Comparison of ENCODE assay signal across 31 cellular contexts in genomic region chr4:25821267-25821666, GRCh38.
"Had no signal": no experiment of that assay in that cellular context is flagged by ENCODE, and none has a peak within 500 bp of the region (broad histone marks: within the 10 kb centered on the region; RNA-seq: fewer than 3 reads in every experiment).

No MANE protein-coding gene starts in this region.

- H3K36me3 ChIP-seq: adrenal gland, gastrocnemius medialis had no signal

- H3K4me1 Mint-ChIP-seq: activated CD8-positive, alpha-beta memory T cell treated with anti-CD3 and anti-CD28 coated beads, Interleukin-2, amount 10 ng/mL, durations not matched to agents 7 days and 5 days; activated naive CD4-positive, alpha-beta T cell treated with anti-CD3 and anti-CD28 coated beads, Interleukin-2, amount 50 U/mL, for 24 hours; activated naive CD8-positive, alpha-beta T cell treated with anti-CD3 and anti-CD28 coated beads, Interleukin-2, amount 50 U/mL, for 24 hours had no signal

- H3K4me1 ChIP-seq: body of pancreas, colonic mucosa, foreskin keratinocyte, gastrocnemius medialis had no signal

- ATAC-seq: activated CD4-positive, alpha-beta T cell treated with anti-CD3 and anti-CD28 coated beads for 36 hours; activated CD8-positive, alpha-beta memory T cell treated with anti-CD3 and anti-CD28 coated beads, Interleukin-2, amount 10 ng/mL, durations not matched to agents 7 days and 5 days; activated CD8-positive, alpha-beta T cell treated with anti-CD3 and anti-CD28 coated beads, Interleukin-2, amount 10 ng/mL, durations not matched to agents 7 days and 5 days; activated naive CD8-positive, alpha-beta T cell treated with anti-CD3 and anti-CD28 coated beads, Interleukin-2, amount 50 U/mL, for 24 hours; body of pancreas; foreskin keratinocyte; gastrocnemius medialis; heart right ventricle had no signal

- H3K4me3 ChIP-seq: adrenal gland, body of pancreas, colonic mucosa, dorsolateral prefrontal cortex, esophagus muscularis mucosa, gastrocnemius medialis, heart right ventricle had no signal

- H3K4me3 Mint-ChIP-seq: activated CD4-positive, alpha-beta memory T cell treated with anti-CD3 and anti-CD28 coated beads for 36 hours; activated CD4-positive, alpha-beta T cell treated with anti-CD3 and anti-CD28 coated beads for 36 hours; activated CD4-positive, alpha-beta T cell treated with anti-CD3 and anti-CD28 coated beads, Interleukin-2, amount 10 ng/mL, durations not matched to agents 24 days and 14 days; activated CD8-positive, alpha-beta memory T cell treated with anti-CD3 and anti-CD28 coated beads, Interleukin-2, amount 10 ng/mL, durations not matched to agents 7 days and 5 days; activated CD8-positive, alpha-beta T cell treated with anti-CD3 and anti-CD28 coated beads, Interleukin-2, amount 10 ng/mL, durations not matched to agents 7 days and 5 days; activated naive CD4-positive, alpha-beta T cell treated with anti-CD3 and anti-CD28 coated beads for 36 hours; activated naive CD4-positive, alpha-beta T cell treated with anti-CD3 and anti-CD28 coated beads, Interleukin-2, amount 50 U/mL, for 24 hours; activated naive CD8-positive, alpha-beta T cell treated with anti-CD3 and anti-CD28 coated beads for 36 hours; activated naive CD8-positive, alpha-beta T cell treated with anti-CD3 and anti-CD28 coated beads, Interleukin-2, amount 50 U/mL, for 24 hours; activated T-helper 1 cell treated with anti-CD3 and anti-CD28 coated beads, Interleukin-12 subunit alpha, Interleukin-12 subunit beta, Interleukin-2, Interleukin-4 antibody, amounts not matched to agents 30 ng/mL and 10 ng/mL and 1 ng/mL, durations not matched to agents 14 hours and 24 hours and 36 hours; dendritic cell treated with granulocyte-macrophage colony-stimulating factor and Interleukin-4, amounts not matched to agents 40 ng/mL and 50 ng/mL, for 4 days; endodermal cell had no signal

- H3K9me3 ChIP-seq: adrenal gland, body of pancreas, colonic mucosa, esophagus muscularis mucosa, gastrocnemius medialis, heart right ventricle had no signal

- DNase-seq: activated CD4-positive, alpha-beta memory T cell treated with anti-CD3 and anti-CD28 coated beads for 36 hours; activated CD4-positive, alpha-beta T cell treated with anti-CD3 and anti-CD28 coated beads for 36 hours; activated CD4-positive, alpha-beta T cell treated with anti-CD3 and anti-CD28 coated beads, Interleukin-2, amount 10 ng/mL, durations not matched to agents 24 days and 14 days; activated CD4-positive, CD25-positive, alpha-beta regulatory T cell; activated CD4-positive, CD25-positive, alpha-beta regulatory T cell treated with anti-CD3 and anti-CD28 coated beads, Interleukin-2, amount 50 U/mL, for 72 hours; activated CD8-positive, alpha-beta memory T cell treated with anti-CD3 and anti-CD28 coated beads, Interleukin-2, amount 10 ng/mL, durations not matched to agents 7 days and 5 days; activated CD8-positive, alpha-beta memory T cell treated with anti-CD3 and anti-CD28 coated beads, Interleukin-2, amount 50 U/mL, for 4 hours; activated CD8-positive, alpha-beta T cell treated with anti-CD3 and anti-CD28 coated beads, Interleukin-2, amount 10 ng/mL, durations not matched to agents 7 days and 5 days; activated effector memory CD4-positive, alpha-beta T cell treated with anti-CD3 and anti-CD28 coated beads, Interleukin-2, amount 50 U/mL, for 16 hours; activated naive CD4-positive, alpha-beta T cell treated with anti-CD3 and anti-CD28 coated beads for 36 hours; activated naive CD8-positive, alpha-beta T cell treated with anti-CD3 and anti-CD28 coated beads for 36 hours; activated naive CD8-positive, alpha-beta T cell treated with anti-CD3 and anti-CD28 coated beads, Interleukin-2, amount 50 U/mL, for 24 hours; activated T-cell treated with anti-CD3 and anti-CD28 coated beads, Interleukin-2, amount 50 U/mL, for 1 hour; activated T-cell treated with anti-CD3 and anti-CD28 coated beads, Interleukin-2, amount 50 U/mL, for 48 hours; adrenal gland; aorta; body of pancreas; colonic mucosa; dorsolateral prefrontal cortex; effector memory CD4-positive, alpha-beta T cell; endodermal cell; erythroblast; foreskin keratinocyte; gastrocnemius medialis; heart right ventricle; T-helper 2 cell had no signal

- H3K27me3 Mint-ChIP-seq: activated CD4-positive, alpha-beta memory T cell treated with anti-CD3 and anti-CD28 coated beads for 36 hours; activated CD4-positive, alpha-beta T cell treated with anti-CD3 and anti-CD28 coated beads for 36 hours; activated CD4-positive, alpha-beta T cell treated with anti-CD3 and anti-CD28 coated beads, Interleukin-2, amount 10 ng/mL, durations not matched to agents 24 days and 14 days; activated CD8-positive, alpha-beta memory T cell treated with anti-CD3 and anti-CD28 coated beads, Interleukin-2, amount 10 ng/mL, durations not matched to agents 7 days and 5 days; activated naive CD4-positive, alpha-beta T cell treated with anti-CD3 and anti-CD28 coated beads, Interleukin-2, amount 50 U/mL, for 24 hours; activated naive CD8-positive, alpha-beta T cell treated with anti-CD3 and anti-CD28 coated beads for 36 hours; activated naive CD8-positive, alpha-beta T cell treated with anti-CD3 and anti-CD28 coated beads, Interleukin-2, amount 50 U/mL, for 24 hours had no signal

- H3K9me3 Mint-ChIP-seq: activated CD4-positive, alpha-beta memory T cell treated with anti-CD3 and anti-CD28 coated beads for 36 hours; activated CD4-positive, alpha-beta T cell treated with anti-CD3 and anti-CD28 coated beads, Interleukin-2, amount 10 ng/mL, durations not matched to agents 24 days and 14 days; activated naive CD4-positive, alpha-beta T cell treated with anti-CD3 and anti-CD28 coated beads for 36 hours; activated naive CD4-positive, alpha-beta T cell treated with anti-CD3 and anti-CD28 coated beads, Interleukin-2, amount 50 U/mL, for 24 hours; activated naive CD8-positive, alpha-beta T cell treated with anti-CD3 and anti-CD28 coated beads for 36 hours; activated naive CD8-positive, alpha-beta T cell treated with anti-CD3 and anti-CD28 coated beads, Interleukin-2, amount 50 U/mL, for 24 hours; activated T-helper 1 cell treated with anti-CD3 and anti-CD28 coated beads, Interleukin-12 subunit alpha, Interleukin-12 subunit beta, Interleukin-2, Interleukin-4 antibody, amounts not matched to agents 30 ng/mL and 10 ng/mL and 1 ng/mL, durations not matched to agents 14 hours and 24 hours and 36 hours; activated T-helper 2 cell treated with anti-CD3 and anti-CD28 coated beads, Interferon-gamma antibody, Interleukin-2, Interleukin-4, amounts not matched to agents 10 μg/mL and 5 μg/mL and 100 μg/mL, durations not matched to agents 14 hours and 24 hours and 36 hours; dendritic cell treated with granulocyte-macrophage colony-stimulating factor and Interleukin-4, amounts not matched to agents 40 ng/mL and 50 ng/mL, for 4 days; endodermal cell had no signal

- H3K27me3 ChIP-seq: adrenal gland, body of pancreas, colonic mucosa, dorsolateral prefrontal cortex, esophagus muscularis mucosa, foreskin keratinocyte, gastrocnemius medialis, heart right ventricle had no signal

- H3K27ac ChIP-seq: adrenal gland, body of pancreas, colonic mucosa, esophagus muscularis mucosa, foreskin keratinocyte, gastrocnemius medialis, heart right ventricle had no signal

- H3K27ac Mint-ChIP-seq: activated CD4-positive, alpha-beta memory T cell treated with anti-CD3 and anti-CD28 coated beads for 36 hours; activated CD4-positive, alpha-beta T cell treated with anti-CD3 and anti-CD28 coated beads for 36 hours; activated CD4-positive, alpha-beta T cell treated with anti-CD3 and anti-CD28 coated beads, Interleukin-2, amount 10 ng/mL, durations not matched to agents 24 days and 14 days; activated CD8-positive, alpha-beta memory T cell treated with anti-CD3 and anti-CD28 coated beads, Interleukin-2, amount 10 ng/mL, durations not matched to agents 7 days and 5 days; activated CD8-positive, alpha-beta T cell treated with anti-CD3 and anti-CD28 coated beads, Interleukin-2, amount 10 ng/mL, durations not matched to agents 7 days and 5 days; activated naive CD4-positive, alpha-beta T cell treated with anti-CD3 and anti-CD28 coated beads for 36 hours; activated naive CD4-positive, alpha-beta T cell treated with anti-CD3 and anti-CD28 coated beads, Interleukin-2, amount 50 U/mL, for 24 hours; activated naive CD8-positive, alpha-beta T cell treated with anti-CD3 and anti-CD28 coated beads, Interleukin-2, amount 50 U/mL, for 24 hours; activated T-helper 1 cell treated with anti-CD3 and anti-CD28 coated beads, Interleukin-12 subunit alpha, Interleukin-12 subunit beta, Interleukin-2, Interleukin-4 antibody, amounts not matched to agents 30 ng/mL and 10 ng/mL and 1 ng/mL, durations not matched to agents 14 hours and 24 hours and 36 hours; activated T-helper 2 cell treated with anti-CD3 and anti-CD28 coated beads, Interferon-gamma antibody, Interleukin-2, Interleukin-4, amounts not matched to agents 10 μg/mL and 5 μg/mL and 100 μg/mL, durations not matched to agents 14 hours and 24 hours and 36 hours; dendritic cell treated with granulocyte-macrophage colony-stimulating factor and Interleukin-4, amounts not matched to agents 40 ng/mL and 50 ng/mL, for 4 days; endodermal cell had no signal
